Comparison of ENCODE assay signal across 9 cellular contexts in the genomic region with DNA sequence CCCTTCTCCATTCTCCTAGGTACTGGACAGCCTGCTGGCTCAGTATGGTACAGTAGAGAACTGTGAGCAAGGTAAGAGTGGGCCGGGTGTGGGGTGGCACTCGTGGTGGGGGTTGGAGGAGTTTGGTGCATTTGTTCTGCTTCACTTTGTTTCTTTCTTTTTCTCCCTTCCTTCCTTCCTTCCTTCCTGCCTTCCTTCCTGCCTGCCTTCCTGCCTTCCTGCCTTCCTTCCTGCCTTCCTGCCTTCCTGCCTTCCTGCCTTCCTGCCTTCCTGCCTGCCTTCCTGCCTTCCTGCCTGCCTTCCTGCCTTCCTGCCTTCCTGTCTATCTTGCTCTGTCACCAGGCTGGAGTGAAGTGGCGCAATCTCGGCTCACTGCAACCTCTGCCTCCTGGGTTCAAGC. TPM values are rescaled to one million over a fixed set of nuclear protein-coding genes. Genes with fewer than 3 reads are reported as not detected.
DNase-seq lines count a peak whose midpoint lies in the region; ATAC-seq, FAIRE-seq and TF ChIP-seq lines count a peak whose summit lies in the region.
"Not testable (repeated sequence)": the region's sequence is repeated elsewhere in the genome, so short reads cannot be mapped to it uniquely, and the experiment has no call there.
"Had no signal": no experiment of that assay in that cellular context is flagged by ENCODE, and none has a peak within 500 bp of the region (broad histone marks: within the 10 kb centered on the region; RNA-seq: fewer than 3 reads in every experiment).

No MANE protein-coding gene starts in this region.

- H3K27ac ChIP-seq in cardiac muscle cell (peak overlapping the region; percentile 78), smooth muscle cell (ENCODE audit: low read depth) (peak overlapping the region; percentile 16)

- not testable (repeated sequence) for H3K9me3 ChIP-seq in Caco-2; T-helper 17 cell (ENCODE audit: control insufficient read depth, low read length, poor library complexity, severe bottlenecking); cardiac muscle cell (ENCODE audit: low read depth); smooth muscle cell (replicated peaks; ENCODE audit: low read depth)

- H3K27ac Mint-ChIP-seq in Caco-2 (ENCODE audit: unreplicated experiment) = peak overlapping the region; percentile 72
- H3K27ac Mint-ChIP-seq in T-helper 17 cell = peak overlapping the region; percentile 8
- peak overlapping the region; percentile 51 for H3K27ac Mint-ChIP-seq in chondrocyte (ENCODE audit: unreplicated experiment)
- H3K27ac Mint-ChIP-seq in mesothelial cell of epicardium = peak overlapping the region; percentile 83

- not testable (repeated sequence) for H3K4me2 ChIP-seq in smooth muscle cell

- ATAC-seq in T-helper 17 cell = not testable (repeated sequence)

- H3K4me3 ChIP-seq in Caco-2 (ENCODE audit: low read depth, low read length); cardiac muscle cell; smooth muscle cell: not testable (repeated sequence)

- H3K36me3 ChIP-seq in Caco-2 (ENCODE audit: control insufficient read depth, insufficient read depth, low read length); smooth muscle cell (ENCODE audit: low read depth): not testable (repeated sequence)
- peaks cover 22% of the 10 kb centered on the region for H3K36me3 ChIP-seq in cardiac muscle cell

- peak; percentile 66 for FAIRE-seq in HTR-8/SVneo (lab: Jason Lieb, UNC)

- peaks cover 51% of the 10 kb centered on the region for H3F3A ChIP-seq in smooth muscle cell (ENCODE audit: low read depth)

- DNase-seq in Caco-2 = peak in 1 of 2 experiments; percentile 48
- not testable (repeated sequence) for DNase-seq in HTR-8/SVneo (ENCODE audit: insufficient read length, low spot score); T-helper 17 cell; chondrocyte (ENCODE audit: low spot score); cardiac muscle cell (ENCODE audit: low read depth in 1 of 2, low spot score in 1 of 2); mesothelial cell of epicardium (ENCODE audit: low spot score in 2 of 2, unreplicated experiment in 2 of 2); smooth muscle cell (lab: John Stamatoyannopoulos, UW; ENCODE audit: unreplicated experiment)

- H3K4me3 Mint-ChIP-seq in Caco-2 (ENCODE audit: unreplicated experiment); T-helper 17 cell; chondrocyte (ENCODE audit: unreplicated experiment); mesothelial cell of epicardium: not testable (repeated sequence)

- POLR2A ChIA-PET in Caco-2 (lab: Charles Lee) = not testable (repeated sequence)

- H3K4me1 Mint-ChIP-seq in Caco-2 (ENCODE audit: low read depth, unreplicated experiment) (peaks cover 76% of the 10 kb centered on the region), chondrocyte (ENCODE audit: low read depth) (peaks cover 32% of the 10 kb centered on the region), mesothelial cell of epicardium (peaks cover 21% of the 10 kb centered on the region)
- not testable (repeated sequence) for H3K4me1 Mint-ChIP-seq in T-helper 17 cell

- not testable (repeated sequence) for H3K9ac ChIP-seq in smooth muscle cell (ENCODE audit: low read depth)

- H2AFZ ChIP-seq in smooth muscle cell (ENCODE audit: low read depth) = not testable (repeated sequence)

- peaks cover 87% of the 10 kb centered on the region for H3K79me2 ChIP-seq in smooth muscle cell (ENCODE audit: low read depth)

- H3K4me1 ChIP-seq in Caco-2 (peaks cover 57% of the 10 kb centered on the region), cardiac muscle cell (ENCODE audit: low read depth) (peaks cover 17% of the 10 kb centered on the region), smooth muscle cell (ENCODE audit: low read depth) (peaks cover 23% of the 10 kb centered on the region)

- not testable (repeated sequence) for TF ChIP-seq CTCF in Caco-2 (IDR thresholded peaks at IDR 0.05; ENCODE audit: insufficient read depth in 1 of 2, low read depth in 1 of 2, low read length in 1 of 2, severe bottlenecking in 1 of 2, unreplicated experiment in 1 of 2); chondrocyte (IDR thresholded peaks at IDR 0.05); cardiac muscle cell (IDR thresholded peaks at IDR 0.05; ENCODE audit: low read depth, low read length); mesothelial cell of epicardium (IDR thresholded peaks at IDR 0.05; ENCODE audit: unreplicated experiment); smooth muscle cell (IDR thresholded peaks at IDR 0.05; ENCODE audit: borderline replicate concordance, insufficient read depth, poor library complexity, severe bottlenecking)

- not testable (repeated sequence) for BruUV-seq in Caco-2 (replicated peaks; lab: Mats Ljungman, UMichigan)

- intact Hi-C loops in Caco-2 (cut with micrococcal nuclease; ENCODE audit: unreplicated experiment) = not testable (repeated sequence)

- not testable (repeated sequence) for H3K27me3 ChIP-seq in Caco-2 (replicated peaks; ENCODE audit: control insufficient read depth, insufficient read depth, low read length); cardiac muscle cell; smooth muscle cell (ENCODE audit: low read depth)

- H3K36me3 Mint-ChIP-seq in Caco-2 (ENCODE audit: insufficient read depth, unreplicated experiment) = peaks cover 94% of the 10 kb centered on the region
- H3K36me3 Mint-ChIP-seq in T-helper 17 cell (ENCODE audit: low read depth); chondrocyte (ENCODE audit: low read depth): not testable (repeated sequence)
- peaks cover 12% of the 10 kb centered on the region for H3K36me3 Mint-ChIP-seq in mesothelial cell of epicardium

- not testable (repeated sequence) for H3K27me3 Mint-ChIP-seq in Caco-2 (ENCODE audit: insufficient read depth, unreplicated experiment); chondrocyte (ENCODE audit: low read depth); mesothelial cell of epicardium (ENCODE audit: low read depth)
- H3K27me3 Mint-ChIP-seq in T-helper 17 cell = peaks cover 15% of the 10 kb centered on the region

- 96% methylated on average over 4 of the region's 4 CpGs for WGBS in smooth muscle cell (ENCODE audit: low lambda C conversion rate)

- peaks cover 82% of the 10 kb centered on the region for H4K20me1 ChIP-seq in smooth muscle cell (ENCODE audit: low read depth)

- H3K9me3 Mint-ChIP-seq in Caco-2 (ENCODE audit: unreplicated experiment); chondrocyte (ENCODE audit: low read depth); mesothelial cell of epicardium: not testable (repeated sequence)

- CTCF ChIA-PET in Caco-2 (lab: Charles Lee) = not testable (repeated sequence)

RNA-seq across cellular contexts. Expression of gene IGF2BP1, which starts 29.3 kb away (rescaled TPM):
- total RNA-seq in Caco-2 (2022) (583 and 601 TPM in 2 replicates), T-helper 17 cell (not detected), chondrocyte (47.1 to 60.0 TPM (median 57.6 TPM) in 3 replicates), cardiac muscle cell (55.1 and 74.0 TPM in 2 replicates), mesothelial cell of epicardium (225 to 227 TPM (median 227 TPM) in 3 replicates), smooth muscle cell (51.0 and 54.6 TPM in 2 replicates)
- polyA plus RNA-seq in cardiac muscle cell (18.7 and 41.7 TPM in 2 replicates), smooth muscle cell (49.7 and 51.4 TPM in 2 replicates)
- polyA plus RNA-seq: CD8-positive, alpha-beta memory T cell had no signal

RNA-seq across cellular contexts. Expression of gene GIP, which starts 58.1 kb away (rescaled TPM):
- total RNA-seq in Caco-2 (2022) = 0.59 and 0.63 TPM in 2 replicates
- total RNA-seq in T-helper 17 cell = not detected
- total RNA-seq in chondrocyte = not detected in 3 replicates
- not detected in 2 replicates for total RNA-seq in cardiac muscle cell
- polyA plus RNA-seq in cardiac muscle cell = 0.66 TPM in 1 of 2 replicates, not detected in the other
- not detected in 3 replicates for total RNA-seq in mesothelial cell of epicardium
- total RNA-seq in smooth muscle cell = not detected in 2 replicates
- polyA plus RNA-seq in smooth muscle cell = 1.6 and 1.9 TPM in 2 replicates
- total RNA-seq: CD8-positive, alpha-beta memory T cell; H4 had no signal
- polyA plus RNA-seq: CD8-positive, alpha-beta memory T cell had no signal

Comparison
In these comparisons a context has a peak if more than half of its experiments do, and no peak if none do; other contexts are left out.
1. H3K27ac Mint-ChIP-seq: peak in every context shown above with its lines; median percentile 83 in mesothelial cell of epicardium; 72 in Caco-2; 51 in chondrocyte; 8 in T-helper 17 cell.
2. RNA of gene IGF2BP1, which starts 29.3 kb away (total RNA-seq): 583 to 601 TPM in Caco-2, 225 to 227 TPM in mesothelial cell of epicardium, 55.1 to 74.0 TPM in cardiac muscle cell, 47.1 to 60.0 TPM in chondrocyte and 51.0 to 54.6 TPM in smooth muscle cell; not detected in T-helper 17 cell; every median in the first group is over 10 times any median in the second.